In the genomic region with DNA sequence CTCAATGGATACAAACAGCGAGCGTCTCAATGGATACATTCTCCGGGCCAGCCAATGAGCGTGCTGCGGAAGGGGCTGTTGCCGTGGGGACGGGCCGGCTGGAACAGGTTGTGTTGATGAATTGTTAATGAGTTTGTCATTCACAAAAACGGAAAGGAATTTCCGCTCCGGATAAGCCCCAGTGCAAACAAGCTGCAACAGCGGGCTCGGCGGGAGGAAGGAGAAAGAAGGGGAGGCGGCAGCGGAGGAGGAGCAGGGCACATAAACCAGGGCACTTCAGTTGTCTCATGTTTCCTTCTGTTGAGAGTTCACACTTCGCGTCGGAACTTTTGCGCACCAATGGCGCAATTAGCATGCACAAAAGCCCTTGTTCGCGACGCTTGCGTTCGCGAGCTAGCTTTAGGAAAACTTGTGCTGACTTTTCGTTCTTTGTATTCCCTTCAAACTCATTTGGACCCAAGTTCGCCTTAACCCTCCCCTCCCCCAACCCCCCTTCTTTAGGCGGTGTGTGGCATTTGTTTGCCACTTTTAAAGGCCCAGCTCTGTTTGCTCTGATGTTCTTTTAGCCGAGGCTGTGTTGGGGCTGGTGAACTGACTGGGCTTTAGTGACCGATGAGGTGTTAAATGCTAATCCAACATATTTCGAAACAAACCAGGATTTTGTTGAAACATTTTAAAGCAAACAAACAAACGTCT, we compare ENCODE assay signal across 1 cellular context.
A peak's percentile ranks its signal among the peaks of the same experiment; 100 is the strongest.
TF ChIP-seq lines count a peak whose summit lies in the region.

A gene with protein sequence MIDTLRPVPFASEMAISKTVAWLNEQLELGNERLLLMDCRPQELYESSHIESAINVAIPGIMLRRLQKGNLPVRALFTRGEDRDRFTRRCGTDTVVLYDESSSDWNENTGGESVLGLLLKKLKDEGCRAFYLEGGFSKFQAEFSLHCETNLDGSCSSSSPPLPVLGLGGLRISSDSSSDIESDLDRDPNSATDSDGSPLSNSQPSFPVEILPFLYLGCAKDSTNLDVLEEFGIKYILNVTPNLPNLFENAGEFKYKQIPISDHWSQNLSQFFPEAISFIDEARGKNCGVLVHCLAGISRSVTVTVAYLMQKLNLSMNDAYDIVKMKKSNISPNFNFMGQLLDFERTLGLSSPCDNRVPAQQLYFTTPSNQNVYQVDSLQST (minus strand): TSS at position 10 of the 696 bp plus-strand sequence. CDS start 462 bp downstream, outside the sequence.

TF ChIP-seq in SK-N-SH, 30 proteins besides CTCF, POLR2A, EP300 and RAD21 (continued from another document):
- TF ChIP-seq, protein P1, sequence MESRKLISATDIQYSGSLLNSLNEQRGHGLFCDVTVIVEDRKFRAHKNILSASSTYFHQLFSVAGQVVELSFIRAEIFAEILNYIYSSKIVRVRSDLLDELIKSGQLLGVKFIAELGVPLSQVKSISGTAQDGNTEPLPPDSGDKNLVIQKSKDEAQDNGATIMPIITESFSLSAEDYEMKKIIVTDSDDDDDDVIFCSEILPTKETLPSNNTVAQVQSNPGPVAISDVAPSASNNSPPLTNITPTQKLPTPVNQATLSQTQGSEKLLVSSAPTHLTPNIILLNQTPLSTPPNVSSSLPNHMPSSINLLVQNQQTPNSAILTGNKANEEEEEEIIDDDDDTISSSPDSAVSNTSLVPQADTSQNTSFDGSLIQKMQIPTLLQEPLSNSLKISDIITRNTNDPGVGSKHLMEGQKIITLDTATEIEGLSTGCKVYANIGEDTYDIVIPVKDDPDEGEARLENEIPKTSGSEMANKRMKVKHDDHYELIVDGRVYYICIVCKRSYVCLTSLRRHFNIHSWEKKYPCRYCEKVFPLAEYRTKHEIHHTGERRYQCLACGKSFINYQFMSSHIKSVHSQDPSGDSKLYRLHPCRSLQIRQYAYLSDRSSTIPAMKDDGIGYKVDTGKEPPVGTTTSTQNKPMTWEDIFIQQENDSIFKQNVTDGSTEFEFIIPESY (IDR thresholded peaks at IDR 0.05; ENCODE audit: borderline replicate concordance, low read depth) = no peak
- no peak for TF ChIP-seq YY1 (IDR thresholded peaks at IDR 0.05; ENCODE audit: low read depth)
- TF ChIP-seq MXI1 (IDR thresholded peaks at IDR 0.05; ENCODE audit: low read depth, low read length) = peak; percentile 70
- TF ChIP-seq SIN3A (IDR thresholded peaks at IDR 0.05; ENCODE audit: borderline replicate concordance, low read depth, low read length) = no peak
- TF ChIP-seq JUND (IDR thresholded peaks at IDR 0.05) = peak; percentile 79
- TF ChIP-seq ELF1 (IDR thresholded peaks at IDR 0.05) = peak; percentile 58
- TF ChIP-seq RCOR1 (IDR thresholded peaks at IDR 0.05; ENCODE audit: low read length) = no peak; the same call in 1 of the 2 replicates
- TF ChIP-seq, protein P2, sequence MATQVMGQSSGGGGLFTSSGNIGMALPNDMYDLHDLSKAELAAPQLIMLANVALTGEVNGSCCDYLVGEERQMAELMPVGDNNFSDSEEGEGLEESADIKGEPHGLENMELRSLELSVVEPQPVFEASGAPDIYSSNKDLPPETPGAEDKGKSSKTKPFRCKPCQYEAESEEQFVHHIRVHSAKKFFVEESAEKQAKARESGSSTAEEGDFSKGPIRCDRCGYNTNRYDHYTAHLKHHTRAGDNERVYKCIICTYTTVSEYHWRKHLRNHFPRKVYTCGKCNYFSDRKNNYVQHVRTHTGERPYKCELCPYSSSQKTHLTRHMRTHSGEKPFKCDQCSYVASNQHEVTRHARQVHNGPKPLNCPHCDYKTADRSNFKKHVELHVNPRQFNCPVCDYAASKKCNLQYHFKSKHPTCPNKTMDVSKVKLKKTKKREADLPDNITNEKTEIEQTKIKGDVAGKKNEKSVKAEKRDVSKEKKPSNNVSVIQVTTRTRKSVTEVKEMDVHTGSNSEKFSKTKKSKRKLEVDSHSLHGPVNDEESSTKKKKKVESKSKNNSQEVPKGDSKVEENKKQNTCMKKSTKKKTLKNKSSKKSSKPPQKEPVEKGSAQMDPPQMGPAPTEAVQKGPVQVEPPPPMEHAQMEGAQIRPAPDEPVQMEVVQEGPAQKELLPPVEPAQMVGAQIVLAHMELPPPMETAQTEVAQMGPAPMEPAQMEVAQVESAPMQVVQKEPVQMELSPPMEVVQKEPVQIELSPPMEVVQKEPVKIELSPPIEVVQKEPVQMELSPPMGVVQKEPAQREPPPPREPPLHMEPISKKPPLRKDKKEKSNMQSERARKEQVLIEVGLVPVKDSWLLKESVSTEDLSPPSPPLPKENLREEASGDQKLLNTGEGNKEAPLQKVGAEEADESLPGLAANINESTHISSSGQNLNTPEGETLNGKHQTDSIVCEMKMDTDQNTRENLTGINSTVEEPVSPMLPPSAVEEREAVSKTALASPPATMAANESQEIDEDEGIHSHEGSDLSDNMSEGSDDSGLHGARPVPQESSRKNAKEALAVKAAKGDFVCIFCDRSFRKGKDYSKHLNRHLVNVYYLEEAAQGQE (IDR thresholded peaks at IDR 0.05; ENCODE audit: low read depth, low read length) = peak; percentile 48; the same call in 1 of the 2 replicates
- TF ChIP-seq, protein P3, sequence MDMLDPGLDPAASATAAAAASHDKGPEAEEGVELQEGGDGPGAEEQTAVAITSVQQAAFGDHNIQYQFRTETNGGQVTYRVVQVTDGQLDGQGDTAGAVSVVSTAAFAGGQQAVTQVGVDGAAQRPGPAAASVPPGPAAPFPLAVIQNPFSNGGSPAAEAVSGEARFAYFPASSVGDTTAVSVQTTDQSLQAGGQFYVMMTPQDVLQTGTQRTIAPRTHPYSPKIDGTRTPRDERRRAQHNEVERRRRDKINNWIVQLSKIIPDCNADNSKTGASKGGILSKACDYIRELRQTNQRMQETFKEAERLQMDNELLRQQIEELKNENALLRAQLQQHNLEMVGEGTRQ (IDR thresholded peaks at IDR 0.05; ENCODE audit: borderline replicate concordance, low read depth, low read length) = no peak
- TF ChIP-seq EZH2phosphoT487 (IDR thresholded peaks at IDR 0.05; ENCODE audit: borderline replicate concordance, low read depth) = no peak
- no peak; the same call in 1 of the 2 replicates for TF ChIP-seq GATA2 (CRISPR knock-in tag; IDR thresholded peaks at IDR 0.05)
- TF ChIP-seq, protein P4, sequence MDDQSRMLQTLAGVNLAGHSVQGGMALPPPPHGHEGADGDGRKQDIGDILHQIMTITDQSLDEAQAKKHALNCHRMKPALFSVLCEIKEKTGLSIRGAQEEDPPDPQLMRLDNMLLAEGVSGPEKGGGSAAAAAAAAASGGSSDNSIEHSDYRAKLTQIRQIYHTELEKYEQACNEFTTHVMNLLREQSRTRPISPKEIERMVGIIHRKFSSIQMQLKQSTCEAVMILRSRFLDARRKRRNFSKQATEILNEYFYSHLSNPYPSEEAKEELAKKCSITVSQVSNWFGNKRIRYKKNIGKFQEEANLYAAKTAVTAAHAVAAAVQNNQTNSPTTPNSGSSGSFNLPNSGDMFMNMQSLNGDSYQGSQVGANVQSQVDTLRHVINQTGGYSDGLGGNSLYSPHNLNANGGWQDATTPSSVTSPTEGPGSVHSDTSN (IDR thresholded peaks at IDR 0.05) = peak; percentile 90
- peak; percentile 79; the same call in 1 of the 2 replicates for TF ChIP-seq TAF1 (IDR thresholded peaks at IDR 0.05; ENCODE audit: borderline replicate concordance, low read depth, low read length)
- TF ChIP-seq FOXJ3 (CRISPR knock-in tag; IDR thresholded peaks at IDR 0.05) = peak; percentile 94
- TF ChIP-seq TEAD4 (IDR thresholded peaks at IDR 0.05; ENCODE audit: borderline replicate concordance, insufficient read depth) = peak; percentile 79; the same call in 1 of the 2 replicates
- TF ChIP-seq MEF2A (IDR thresholded peaks at IDR 0.05; ENCODE audit: borderline replicate concordance, low read depth) = peak; percentile 89; the same call in 1 of the 2 replicates
- TF ChIP-seq, protein P5, sequence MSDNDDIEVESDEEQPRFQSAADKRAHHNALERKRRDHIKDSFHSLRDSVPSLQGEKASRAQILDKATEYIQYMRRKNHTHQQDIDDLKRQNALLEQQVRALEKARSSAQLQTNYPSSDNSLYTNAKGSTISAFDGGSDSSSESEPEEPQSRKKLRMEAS (IDR thresholded peaks at IDR 0.05; ENCODE audit: low read depth) = peak; percentile 88
- TF ChIP-seq, protein P6, sequence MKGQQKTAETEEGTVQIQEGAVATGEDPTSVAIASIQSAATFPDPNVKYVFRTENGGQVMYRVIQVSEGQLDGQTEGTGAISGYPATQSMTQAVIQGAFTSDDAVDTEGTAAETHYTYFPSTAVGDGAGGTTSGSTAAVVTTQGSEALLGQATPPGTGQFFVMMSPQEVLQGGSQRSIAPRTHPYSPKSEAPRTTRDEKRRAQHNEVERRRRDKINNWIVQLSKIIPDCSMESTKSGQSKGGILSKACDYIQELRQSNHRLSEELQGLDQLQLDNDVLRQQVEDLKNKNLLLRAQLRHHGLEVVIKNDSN (IDR thresholded peaks at IDR 0.05; ENCODE audit: borderline replicate concordance, low read depth) = peak; percentile 64
- peak; percentile 71 for TF ChIP-seq FOSL2 (IDR thresholded peaks at IDR 0.05; ENCODE audit: borderline replicate concordance, low read depth)
- no peak for TF ChIP-seq CHD2 (IDR thresholded peaks at IDR 0.05; ENCODE audit: low read length, partially characterized antibody)
- TF ChIP-seq NFIC (IDR thresholded peaks at IDR 0.05; ENCODE audit: borderline replicate concordance) = peak; percentile 34; the same call in 1 of the 2 replicates
- TF ChIP-seq RFX5 (IDR thresholded peaks at IDR 0.05; ENCODE audit: low read length) = peak; percentile 94
- TF ChIP-seq, protein P7, sequence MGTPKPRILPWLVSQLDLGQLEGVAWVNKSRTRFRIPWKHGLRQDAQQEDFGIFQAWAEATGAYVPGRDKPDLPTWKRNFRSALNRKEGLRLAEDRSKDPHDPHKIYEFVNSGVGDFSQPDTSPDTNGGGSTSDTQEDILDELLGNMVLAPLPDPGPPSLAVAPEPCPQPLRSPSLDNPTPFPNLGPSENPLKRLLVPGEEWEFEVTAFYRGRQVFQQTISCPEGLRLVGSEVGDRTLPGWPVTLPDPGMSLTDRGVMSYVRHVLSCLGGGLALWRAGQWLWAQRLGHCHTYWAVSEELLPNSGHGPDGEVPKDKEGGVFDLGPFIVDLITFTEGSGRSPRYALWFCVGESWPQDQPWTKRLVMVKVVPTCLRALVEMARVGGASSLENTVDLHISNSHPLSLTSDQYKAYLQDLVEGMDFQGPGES (IDR thresholded peaks at IDR 0.05; ENCODE audit: low read depth, low read length) = peak; percentile 55
- peak; percentile 87 for TF ChIP-seq TCF12 (IDR thresholded peaks at IDR 0.05)
- TF ChIP-seq POLR2AphosphoS5 (IDR thresholded peaks at IDR 0.05; ENCODE audit: low read depth, low read length) = peak; percentile 67
- peak; percentile 60 for TF ChIP-seq GABPA (IDR thresholded peaks at IDR 0.05; ENCODE audit: low read depth)
- TF ChIP-seq SMC3 (IDR thresholded peaks at IDR 0.05; ENCODE audit: low read depth, low read length) = peak; percentile 16; the same call in 1 of the 2 replicates
- peak; percentile 38; the same call in 1 of the 2 replicates for TF ChIP-seq FOXM1 (IDR thresholded peaks at IDR 0.05; ENCODE audit: low read depth)
